ENCODE assay signal across 10 cellular contexts in genomic region chr2:44937688-44938240, GRCh38. TPM values are rescaled to one million over a fixed set of nuclear protein-coding genes. Genes with fewer than 3 reads are reported as not detected.
DNase-seq lines count a peak whose midpoint lies in the region; ATAC-seq and TF ChIP-seq lines count a peak whose summit lies in the region.
"Had no signal": no experiment of that assay in that cellular context is flagged by ENCODE, and none has a peak within 500 bp of the region (broad histone marks: within the 10 kb centered on the region; RNA-seq: fewer than 3 reads in every experiment).

No MANE protein-coding gene starts in this region.

- H3K4me1 ChIP-seq in endodermal cell (ENCODE audit: control insufficient read depth, insufficient read depth, low read length): peaks cover 15% of the 10 kb centered on the region

- DNase-seq in activated CD8-positive, alpha-beta T cell treated with anti-CD3 and anti-CD28 coated beads for 36 hours: peak; percentile 61
- no peak for DNase-seq in activated CD8-positive, alpha-beta T cell treated with anti-CD3 and anti-CD28 coated beads, Interleukin-2, amount 10 ng/mL, durations not matched to agents 7 days and 5 days
- DNase-seq in NB4 (ENCODE audit: low read depth) (peak; percentile 97), endodermal cell (peak; percentile 91), NCI-H1930 (lab: John Stamatoyannopoulos, UW) (no peak), NCI-H1436 treated with DMSO at 0.1 percent for 48 hours (lab: John Stamatoyannopoulos, UW) (no peak), NCI-H748 (lab: John Stamatoyannopoulos, UW; ENCODE audit: unreplicated experiment) (no peak)
- no peak for DNase-seq in stimulated activated effector memory CD8-positive, alpha-beta T cell treated with anti-CD3 and anti-CD28 coated beads, Interleukin-12 subunit alpha, Interleukin-12 subunit beta, amount 100 ng/mL, for 72 hours (ENCODE audit: low spot score in 2 of 2)

- peaks cover 78% of the 10 kb centered on the region for H3K27me3 Mint-ChIP-seq in activated CD8-positive, alpha-beta T cell treated with anti-CD3 and anti-CD28 coated beads for 36 hours
- peaks cover 81% of the 10 kb centered on the region for H3K27me3 Mint-ChIP-seq in activated CD8-positive, alpha-beta T cell treated with anti-CD3 and anti-CD28 coated beads, Interleukin-2, amount 10 ng/mL, durations not matched to agents 7 days and 5 days (ENCODE audit: low read depth)
- peaks cover 91% of the 10 kb centered on the region for H3K27me3 Mint-ChIP-seq in endodermal cell (ENCODE audit: insufficient read depth)

- H3K9ac ChIP-seq in endodermal cell (ENCODE audit: extremely low read depth, low read length, poor library complexity, severe bottlenecking): no peak overlapping the region

- no peak overlapping the region for H3K27ac ChIP-seq in endodermal cell (ENCODE audit: low read depth, low read length)
- H3K27ac ChIP-seq: Peyer's patch had no signal

- H3K27ac Mint-ChIP-seq in activated CD8-positive, alpha-beta T cell treated with anti-CD3 and anti-CD28 coated beads for 36 hours: no peak overlapping the region
- no peak overlapping the region for H3K27ac Mint-ChIP-seq in activated CD8-positive, alpha-beta T cell treated with anti-CD3 and anti-CD28 coated beads, Interleukin-2, amount 10 ng/mL, durations not matched to agents 7 days and 5 days
- no peak overlapping the region for H3K27ac Mint-ChIP-seq in endodermal cell
- H3K27ac Mint-ChIP-seq in stimulated activated effector memory CD8-positive, alpha-beta T cell treated with anti-CD3 and anti-CD28 coated beads, Interleukin-12 subunit alpha, Interleukin-12 subunit beta, amount 100 ng/mL, for 72 hours: no peak overlapping the region

- H3K36me3 Mint-ChIP-seq in activated CD8-positive, alpha-beta T cell treated with anti-CD3 and anti-CD28 coated beads for 36 hours (ENCODE audit: low read depth): no peaks in the 10 kb centered on the region
- H3K36me3 Mint-ChIP-seq in activated CD8-positive, alpha-beta T cell treated with anti-CD3 and anti-CD28 coated beads, Interleukin-2, amount 10 ng/mL, durations not matched to agents 7 days and 5 days (ENCODE audit: low read depth): peaks cover 7% of the 10 kb centered on the region
- no peaks in the 10 kb centered on the region for H3K36me3 Mint-ChIP-seq in endodermal cell (ENCODE audit: low read depth)
- H3K36me3 Mint-ChIP-seq in stimulated activated effector memory CD8-positive, alpha-beta T cell treated with anti-CD3 and anti-CD28 coated beads, Interleukin-12 subunit alpha, Interleukin-12 subunit beta, amount 100 ng/mL, for 72 hours: no peaks in the 10 kb centered on the region

- H3K27me3 ChIP-seq in endodermal cell (ENCODE audit: control insufficient read depth, insufficient read depth, low read length, poor library complexity, severe bottlenecking): peaks cover 99% of the 10 kb centered on the region

- CTCF ChIA-PET in activated CD8-positive, alpha-beta T cell treated with anti-CD3 and anti-CD28 coated beads for 36 hours (lab: Charles Lee): interaction anchor here (1.3 to 2.3 kb wide), 3 partner anchors 12 to 458 kb away, joined by 3 to 9 read pairs (median 8); no protein-coding TSS in a partner anchor
- CTCF ChIA-PET in activated CD8-positive, alpha-beta T cell treated with anti-CD3 and anti-CD28 coated beads, Interleukin-2, amount 10 ng/mL, durations not matched to agents 7 days and 5 days (lab: Charles Lee): no interaction called here

- H3K4me3 Mint-ChIP-seq in activated CD8-positive, alpha-beta T cell treated with anti-CD3 and anti-CD28 coated beads for 36 hours: peak overlapping the region; percentile 24
- no peak overlapping the region for H3K4me3 Mint-ChIP-seq in activated CD8-positive, alpha-beta T cell treated with anti-CD3 and anti-CD28 coated beads, Interleukin-2, amount 10 ng/mL, durations not matched to agents 7 days and 5 days
- H3K4me3 Mint-ChIP-seq in endodermal cell: peak overlapping the region; percentile 69
- peak overlapping the region; percentile 23 for H3K4me3 Mint-ChIP-seq in stimulated activated effector memory CD8-positive, alpha-beta T cell treated with anti-CD3 and anti-CD28 coated beads, Interleukin-12 subunit alpha, Interleukin-12 subunit beta, amount 100 ng/mL, for 72 hours

- POLR2A ChIA-PET in activated CD8-positive, alpha-beta T cell treated with anti-CD3 and anti-CD28 coated beads for 36 hours (lab: Charles Lee): no interaction called here
- POLR2A ChIA-PET in activated CD8-positive, alpha-beta T cell treated with anti-CD3 and anti-CD28 coated beads, Interleukin-2, amount 10 ng/mL, durations not matched to agents 7 days and 5 days (lab: Charles Lee): no interaction called here

- H3K4me1 Mint-ChIP-seq in activated CD8-positive, alpha-beta T cell treated with anti-CD3 and anti-CD28 coated beads for 36 hours (ENCODE audit: low read depth): peaks cover 35% of the 10 kb centered on the region
- peaks cover 21% of the 10 kb centered on the region for H3K4me1 Mint-ChIP-seq in activated CD8-positive, alpha-beta T cell treated with anti-CD3 and anti-CD28 coated beads, Interleukin-2, amount 10 ng/mL, durations not matched to agents 7 days and 5 days (ENCODE audit: low read depth)
- H3K4me1 Mint-ChIP-seq in endodermal cell: peaks cover 39% of the 10 kb centered on the region
- H3K4me1 Mint-ChIP-seq in stimulated activated effector memory CD8-positive, alpha-beta T cell treated with anti-CD3 and anti-CD28 coated beads, Interleukin-12 subunit alpha, Interleukin-12 subunit beta, amount 100 ng/mL, for 72 hours: peaks cover 29% of the 10 kb centered on the region

- H3K9me3 Mint-ChIP-seq in activated CD8-positive, alpha-beta T cell treated with anti-CD3 and anti-CD28 coated beads for 36 hours: no peaks in the 10 kb centered on the region
- no peaks in the 10 kb centered on the region for H3K9me3 Mint-ChIP-seq in activated CD8-positive, alpha-beta T cell treated with anti-CD3 and anti-CD28 coated beads, Interleukin-2, amount 10 ng/mL, durations not matched to agents 7 days and 5 days (ENCODE audit: insufficient read depth)
- no peaks in the 10 kb centered on the region for H3K9me3 Mint-ChIP-seq in endodermal cell
- H3K9me3 Mint-ChIP-seq in stimulated activated effector memory CD8-positive, alpha-beta T cell treated with anti-CD3 and anti-CD28 coated beads, Interleukin-12 subunit alpha, Interleukin-12 subunit beta, amount 100 ng/mL, for 72 hours: no peaks in the 10 kb centered on the region

- no peaks in the 10 kb centered on the region for H3K9me3 ChIP-seq in endodermal cell (ENCODE audit: control insufficient read depth, low read length)
- H3K9me3 ChIP-seq: Peyer's patch had no signal

- no peak for TF ChIP-seq CTCF in activated CD8-positive, alpha-beta T cell treated with anti-CD3 and anti-CD28 coated beads for 36 hours (IDR thresholded peaks at IDR 0.05)
- TF ChIP-seq CTCF in NB4 (IDR thresholded peaks at IDR 0.05; ENCODE audit: low read depth, low read length): peak; percentile 52
- TF ChIP-seq CTCF in endodermal cell (conservative IDR thresholded peaks at IDR 0.05): peak; percentile 56

- TF ChIP-seq POLR2A in NB4 (IDR thresholded peaks at IDR 0.05; ENCODE audit: extremely low read depth, insufficient read length): peak; percentile 92

- peak; percentile 68 for ATAC-seq in activated CD8-positive, alpha-beta T cell treated with anti-CD3 and anti-CD28 coated beads for 36 hours
- ATAC-seq in activated CD8-positive, alpha-beta T cell treated with anti-CD3 and anti-CD28 coated beads, Interleukin-2, amount 10 ng/mL, durations not matched to agents 7 days and 5 days: no peak
- peak; percentile 29 for ATAC-seq in stimulated activated effector memory CD8-positive, alpha-beta T cell treated with anti-CD3 and anti-CD28 coated beads, Interleukin-12 subunit alpha, Interleukin-12 subunit beta, amount 100 ng/mL, for 72 hours

- WGBS in endodermal cell (ENCODE audit: insufficient coverage in 1 of 2, insufficient read length in 1 of 2), 2 experiments: 1 to 4% methylated on average over 5 to 35 of the region's 35 CpGs

- intact Hi-C loops in activated CD8-positive, alpha-beta T cell treated with anti-CD3 and anti-CD28 coated beads for 36 hours (cut with micrococcal nuclease): no loop called here

- H3K36me3 ChIP-seq in endodermal cell (ENCODE audit: control insufficient read depth, insufficient read depth, low read length): no peaks in the 10 kb centered on the region
- H3K36me3 ChIP-seq: Peyer's patch had no signal

- H3K4me3 ChIP-seq in NB4 (ENCODE audit: low read depth, low read length) (peak overlapping the region; percentile 76), endodermal cell (ENCODE audit: low read length) (peak overlapping the region; percentile 79)

RNA-seq across cellular contexts. Expression of gene SIX3, which starts 3.7 kb away (rescaled TPM):
- total RNA-seq in activated CD8-positive, alpha-beta T cell treated with anti-CD3 and anti-CD28 coated beads for 36 hours: not detected
- under 1 TPM in 1 of 2 experiments, not detected in 1; 0.10 TPM for total RNA-seq in activated CD8-positive, alpha-beta T cell treated with anti-CD3 and anti-CD28 coated beads, Interleukin-2, amount 10 ng/mL, durations not matched to agents 7 days and 5 days
- total RNA-seq in endodermal cell: 1 to 10 TPM; 1.9 to 5.7 TPM
- polyA plus RNA-seq in endodermal cell (2013, experiment 1 of 2): 0.71 TPM
- polyA plus RNA-seq in endodermal cell (2013, experiment 2 of 2): 0.62 TPM
- total RNA-seq: Peyer's patch had no signal
- polyA plus RNA-seq: BJ had no signal

Comparison
In these comparisons a context has a peak if more than half of its experiments do, and no peak if none do; other contexts are left out.
1. DNase-seq: peak in activated CD8-positive, alpha-beta T cell treated with anti-CD3 and anti-CD28 coated beads for 36 hours (single experiment), NB4 (single experiment) and endodermal cell (single experiment); none in activated CD8-positive, alpha-beta T cell treated with anti-CD3 and anti-CD28 coated beads, Interleukin-2, amount 10 ng/mL, durations not matched to agents 7 days and 5 days (single experiment), stimulated activated effector memory CD8-positive, alpha-beta T cell treated with anti-CD3 and anti-CD28 coated beads, Interleukin-12 subunit alpha, Interleukin-12 subunit beta, amount 100 ng/mL, for 72 hours (0 of 2), NCI-H1930 (0 of 2), NCI-H1436 treated with DMSO at 0.1 percent for 48 hours (single experiment) and NCI-H748 (single experiment).